Comparison of ENCODE assay signal across 8 cellular contexts in the genomic region with DNA sequence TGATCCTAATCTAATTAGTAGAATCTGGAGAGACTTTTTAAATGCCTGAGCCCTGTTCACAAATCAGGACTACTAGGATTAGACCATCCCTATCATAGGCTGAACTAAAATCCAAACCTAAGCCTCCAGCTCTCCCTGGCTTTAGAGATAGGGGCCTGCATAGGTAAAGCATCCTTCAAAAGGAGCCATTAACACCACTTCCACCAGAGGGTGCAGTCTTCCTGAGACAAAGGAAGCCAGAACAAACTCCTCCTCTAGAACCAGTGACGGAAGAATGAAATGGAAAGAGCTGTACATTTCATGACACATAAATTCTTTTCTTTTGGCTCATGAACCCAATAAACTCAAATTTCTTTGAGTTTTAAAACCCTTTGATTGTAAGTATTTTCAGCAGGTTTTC.
DNase-seq lines count a peak whose midpoint lies in the region; ATAC-seq and TF ChIP-seq lines count a peak whose summit lies in the region.

No MANE protein-coding gene starts in this region.

- H3K27ac Mint-ChIP-seq in type B pancreatic cell = no peak overlapping the region

- TF ChIP-seq CTCF in GM10248 (IDR thresholded peaks at IDR 0.05; ENCODE audit: control extremely low read depth, extremely low read depth, low read depth, missing control alignments) (peak; percentile 10), Loucy (conservative IDR thresholded peaks at IDR 0.05; ENCODE audit: low read length) (peak; percentile 58), PC-9 (conservative IDR thresholded peaks at IDR 0.05) (peak; percentile 45), fibroblast of pulmonary artery (IDR thresholded peaks at IDR 0.05; ENCODE audit: low read length, missing control alignments) (peak; percentile 44), type B pancreatic cell (conservative IDR thresholded peaks at IDR 0.05) (peak; percentile 67)

- H3K9me2 ChIP-seq in Loucy (replicated peaks; ENCODE audit: low read depth, low read length) = no peaks in the 10 kb centered on the region
- H3K9me2 ChIP-seq in PC-9 (ENCODE audit: insufficient read depth) = no peaks in the 10 kb centered on the region

- in situ Hi-C loops in HAP-1 (cut with MboI; ENCODE audit: low sequenced_read_pairs) = no loop called here

- no peaks in the 10 kb centered on the region for H3K9me3 ChIP-seq in HAP-1
- no peaks in the 10 kb centered on the region for H3K9me3 ChIP-seq in Loucy (ENCODE audit: insufficient read depth, low read depth, low read length)
- H3K9me3 ChIP-seq in PC-9 (ENCODE audit: insufficient read depth, low read depth) = no peaks in the 10 kb centered on the region

- H3K4me2 ChIP-seq in Loucy (ENCODE audit: low read depth, low read length, poor library complexity, severe bottlenecking) (no peak overlapping the region), PC-9 (no peak overlapping the region)

- no peak for ATAC-seq in GM19023 (IDR thresholded peaks at IDR 0.05; ENCODE audit: unreplicated experiment)

- no peaks in the 10 kb centered on the region for H3K9me3 Mint-ChIP-seq in type B pancreatic cell

- H3K27ac ChIP-seq in PC-9 = no peak overlapping the region

- H3K4me3 ChIP-seq in HAP-1 (no peak overlapping the region), Loucy (ENCODE audit: low read length, poor library complexity, severe bottlenecking) (no peak overlapping the region), PC-9 (no peak overlapping the region), fibroblast of pulmonary artery (replicated peaks; ENCODE audit: low read depth, low read length) (no peak overlapping the region)

- no peaks in the 10 kb centered on the region for H3K27me3 ChIP-seq in HAP-1 (ENCODE audit: low read depth)
- H3K27me3 ChIP-seq in Loucy (ENCODE audit: insufficient read depth, low read length, poor library complexity, severe bottlenecking) = no peaks in the 10 kb centered on the region
- H3K27me3 ChIP-seq in PC-9 (ENCODE audit: insufficient read depth, low read depth) = no peaks in the 10 kb centered on the region

- intact Hi-C loops in PC-9 (cut with micrococcal nuclease; ENCODE audit: unreplicated experiment) = no loop called here

- H4K20me1 ChIP-seq in Loucy (ENCODE audit: insufficient read depth, low read length, poor library complexity, severe bottlenecking) = no peaks in the 10 kb centered on the region
- no peaks in the 10 kb centered on the region for H4K20me1 ChIP-seq in PC-9 (ENCODE audit: insufficient read depth)

- H3K36me3 ChIP-seq in HAP-1 (replicated peaks) (no peaks in the 10 kb centered on the region), Loucy (ENCODE audit: insufficient read depth, low read length) (no peaks in the 10 kb centered on the region), PC-9 (ENCODE audit: low read depth) (no peaks in the 10 kb centered on the region)

- H3K9ac ChIP-seq in Loucy (ENCODE audit: low read depth, low read length, poor library complexity, severe bottlenecking) = no peak overlapping the region

- no peaks in the 10 kb centered on the region for H3K79me2 ChIP-seq in Loucy (ENCODE audit: insufficient read depth, low read length)
- H3K79me2 ChIP-seq in PC-9 (ENCODE audit: low read depth) = no peaks in the 10 kb centered on the region

- BruUV-seq in PC-9 (replicated peaks; lab: Mats Ljungman, UMichigan) = no TSS peak

- no peaks in the 10 kb centered on the region for H3K36me3 Mint-ChIP-seq in type B pancreatic cell

- POLR2A ChIA-PET in GM10248 (lab: Yijun Ruan, JAX) (no interaction called here), PC-9 (lab: Charles Lee; ENCODE audit: unreplicated experiment) (no interaction called here)

- H3K4me1 Mint-ChIP-seq in type B pancreatic cell (ENCODE audit: unreplicated experiment) = no peaks in the 10 kb centered on the region

- CTCF ChIA-PET in GM10248 (lab: Yijun Ruan, JAX) = interaction anchor here (0.5 to 2.0 kb wide), 4 partner anchors 15 to 482 kb away, joined by 3 to 6 read pairs (median 4); no protein-coding TSS in a partner anchor
- CTCF ChIA-PET in PC-9 (lab: Charles Lee) = no interaction called here

- no peaks in the 10 kb centered on the region for H3F3A ChIP-seq in Loucy (ENCODE audit: low read depth)
- no peaks in the 10 kb centered on the region for H3F3A ChIP-seq in PC-9 (ENCODE audit: insufficient read depth, low read depth)

- H3K27me3 Mint-ChIP-seq in type B pancreatic cell = no peaks in the 10 kb centered on the region

- DNase-seq in GM10248 (ENCODE audit: extremely low spot score) (no peak), HAP-1 (ENCODE audit: low spot score in 2 of 2) (peak; percentile 61 to 67), PC-9 (peak in 1 of 2 experiments; percentile 2), fibroblast of pulmonary artery (ENCODE audit: low read depth) (peak; percentile 34), type B pancreatic cell (ENCODE audit: extremely low spot score, unreplicated experiment) (no peak), NCI-H2196 (lab: John Stamatoyannopoulos, UW; ENCODE audit: unreplicated experiment) (no peak)

- no peak overlapping the region for H3K4me3 Mint-ChIP-seq in type B pancreatic cell

- H2AFZ ChIP-seq in Loucy (ENCODE audit: low read length) = no peak overlapping the region
- H2AFZ ChIP-seq in PC-9 = no peak overlapping the region

- H3K4me1 ChIP-seq in HAP-1 (no peaks in the 10 kb centered on the region), Loucy (ENCODE audit: insufficient read depth, low read length, poor library complexity, severe bottlenecking) (no peaks in the 10 kb centered on the region), PC-9 (replicated peaks; ENCODE audit: insufficient read depth) (no peaks in the 10 kb centered on the region)

Comparison
In these comparisons a context has a peak if more than half of its experiments do, and no peak if none do; other contexts are left out.
1. DNase-seq: peak in HAP-1 (2 of 2) and fibroblast of pulmonary artery (single experiment); none in GM10248 (single experiment), type B pancreatic cell (single experiment) and NCI-H2196 (single experiment).
2. CTCF ChIP-seq: peak in every context shown above with its lines; median percentile 67 in type B pancreatic cell; 58 in Loucy; 45 in PC-9; 44 in fibroblast of pulmonary artery; 10 in GM10248.